ENCODE assay signal across 9 cellular contexts in the genomic region with DNA sequence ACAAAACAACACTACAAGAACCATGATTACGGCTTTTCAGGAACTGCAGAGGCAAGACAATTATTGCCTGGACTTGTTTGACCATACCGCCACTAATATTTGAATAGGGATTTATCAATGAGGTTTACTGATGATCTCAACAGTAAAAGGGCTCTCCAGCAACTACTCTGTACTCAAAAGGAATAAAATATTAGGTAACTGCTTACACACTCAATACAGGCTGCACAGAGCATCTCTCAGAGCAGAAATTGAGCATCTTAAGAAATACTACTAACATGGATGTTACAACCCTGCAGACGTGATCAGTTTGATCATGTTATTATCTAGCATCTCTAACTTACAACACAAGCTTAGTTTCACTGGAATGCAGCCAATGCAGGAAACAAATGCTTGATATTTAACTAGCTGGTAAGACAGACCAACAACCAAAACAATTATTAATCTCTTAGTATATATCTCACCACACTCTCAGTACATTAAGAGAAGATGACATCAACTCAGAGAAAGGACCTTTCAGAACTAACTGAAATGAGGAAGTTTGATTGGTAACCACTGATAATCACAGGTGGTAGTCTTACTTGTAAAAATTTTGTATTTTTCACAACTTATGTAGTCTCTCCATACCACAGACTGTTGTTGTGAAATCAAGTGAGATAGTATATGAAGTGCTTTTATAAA. TPM values are rescaled to one million over a fixed set of nuclear protein-coding genes. Genes with fewer than 3 reads are reported as not detected.
DNase-seq lines count a peak whose midpoint lies in the region; ATAC-seq and TF ChIP-seq lines count a peak whose summit lies in the region.
"Had no signal": no experiment of that assay in that cellular context is flagged by ENCODE, and none has a peak within 500 bp of the region (broad histone marks: within the 10 kb centered on the region; RNA-seq: fewer than 3 reads in every experiment).

No MANE protein-coding gene starts in this region.

- POLR2A ChIA-PET in activated B cell treated with CpG ODN at 0.5 μM for 24 hours (lab: Charles Lee), result interaction anchor here (0.6 kb wide), 2 partner anchors 37 to 141 kb away, joined by 3 to 4 read pairs; no protein-coding TSS in a partner anchor

- DNase-seq in SIG-M5 treated with dmso at 0.1 percent for 504 hours (lab: John Stamatoyannopoulos, UW; ENCODE audit: unreplicated experiment) (peak; percentile 16), SIG-M5 (lab: John Stamatoyannopoulos, UW) (no peak), activated B cell treated with CpG ODN at 0.5 μM for 24 hours (no peak), pulmonary artery endothelial cell (ENCODE audit: low read depth, low spot score) (peak; percentile 8), NCI-H524 treated with DMSO at 0.1 percent for 48 hours (lab: John Stamatoyannopoulos, UW) (no peak), retina (no peak), tibial nerve (ENCODE audit: low spot score in 2 of 2) (no peak)
- DNase-seq: activated naive CD8-positive, alpha-beta T cell treated with anti-CD3 and anti-CD28 coated beads, Interleukin-2, amount 10 ng/mL, durations not matched to agents 7 days and 5 days had no signal

- peak overlapping the region; percentile 68 for H3K27ac Mint-ChIP-seq in activated B cell treated with CpG ODN at 0.5 μM for 24 hours
- H3K27ac Mint-ChIP-seq: activated naive CD8-positive, alpha-beta T cell treated with anti-CD3 and anti-CD28 coated beads, Interleukin-2, amount 10 ng/mL, durations not matched to agents 7 days and 5 days had no signal

- no peak overlapping the region for H3K4me3 ChIP-seq in tibial nerve

- peaks cover 25% of the 10 kb centered on the region for H3K36me3 Mint-ChIP-seq in activated B cell treated with CpG ODN at 0.5 μM for 24 hours (ENCODE audit: low read depth)

- no peak overlapping the region for H3K27ac ChIP-seq in tibial nerve

- intact Hi-C loops in activated B cell treated with CpG ODN at 0.5 μM for 24 hours (cut with micrococcal nuclease), result loop anchor here (2.0 to 5.0 kb wide), 2 partner anchors 15 to 54 kb away; partner anchors contain the start of gene PUM1

- CTCF ChIA-PET in activated B cell treated with CpG ODN at 0.5 μM for 24 hours (lab: Charles Lee), result no interaction called here

- TF ChIP-seq POLR2A in tibial nerve (IDR thresholded peaks at IDR 0.05), result no peak

- WGBS in tibial nerve, 2 donors, result 72 to 78% methylated on average over 3 of the region's 3 CpGs

- no peak for TF ChIP-seq EP300 in tibial nerve (IDR thresholded peaks at IDR 0.05)

- H3K4me3 Mint-ChIP-seq in activated B cell treated with CpG ODN at 0.5 μM for 24 hours, result no peak overlapping the region
- H3K4me3 Mint-ChIP-seq: activated naive CD8-positive, alpha-beta T cell treated with anti-CD3 and anti-CD28 coated beads, Interleukin-2, amount 10 ng/mL, durations not matched to agents 7 days and 5 days had no signal

- H3K9me3 ChIP-seq in tibial nerve, result no peaks in the 10 kb centered on the region

- H3K27me3 Mint-ChIP-seq in activated B cell treated with CpG ODN at 0.5 μM for 24 hours, result no peaks in the 10 kb centered on the region
- H3K27me3 Mint-ChIP-seq: activated naive CD8-positive, alpha-beta T cell treated with anti-CD3 and anti-CD28 coated beads, Interleukin-2, amount 10 ng/mL, durations not matched to agents 7 days and 5 days had no signal

- no peaks in the 10 kb centered on the region for H3K36me3 ChIP-seq in tibial nerve

- ATAC-seq in HG03108 (IDR thresholded peaks at IDR 0.05; ENCODE audit: unreplicated experiment) (peak; percentile 65), activated B cell treated with CpG ODN at 0.5 μM for 24 hours (ENCODE audit: low read depth) (peak; percentile 78)

- no peaks in the 10 kb centered on the region for H3K27me3 ChIP-seq in tibial nerve

- no peaks in the 10 kb centered on the region for H3K9me3 Mint-ChIP-seq in activated B cell treated with CpG ODN at 0.5 μM for 24 hours
- H3K9me3 Mint-ChIP-seq: activated naive CD8-positive, alpha-beta T cell treated with anti-CD3 and anti-CD28 coated beads, Interleukin-2, amount 10 ng/mL, durations not matched to agents 7 days and 5 days had no signal

- TF ChIP-seq CTCF in activated B cell treated with CpG ODN at 0.5 μM for 24 hours (IDR thresholded peaks at IDR 0.05), result no peak
- no peak for TF ChIP-seq CTCF in tibial nerve (IDR thresholded peaks at IDR 0.05)

- peaks cover 0 to 65% (median 15%) of the 10 kb centered on the region in 4 donors for H3K4me1 ChIP-seq in tibial nerve

- peaks cover 60% of the 10 kb centered on the region for H3K4me1 Mint-ChIP-seq in activated B cell treated with CpG ODN at 0.5 μM for 24 hours

RNA-seq across cellular contexts. Expression of gene PUM1, which starts 52.2 kb away (rescaled TPM):
- total RNA-seq in activated B cell treated with CpG ODN at 0.5 μM for 24 hours (132 and 137 TPM in 2 replicates), pulmonary artery endothelial cell (67.9 and 69.4 TPM in 2 replicates), tibial nerve (10 to 100 TPM; 64.8 to 93.4 (median 76.0) TPM)

Comparison
In these comparisons a context has a peak if more than half of its experiments do, and no peak if none do; other contexts are left out.
1. DNase-seq: peak in SIG-M5 treated with dmso at 0.1 percent for 504 hours (single experiment) and pulmonary artery endothelial cell (single experiment); none in SIG-M5 (single experiment), activated B cell treated with CpG ODN at 0.5 μM for 24 hours (single experiment), NCI-H524 treated with DMSO at 0.1 percent for 48 hours (single experiment), retina (single experiment) and tibial nerve (0 of 2).